ENCODE assay signal across 17 cellular contexts in genomic region chr10:44983066-44983894, GRCh38. TPM values are rescaled to one million over a fixed set of nuclear protein-coding genes. Genes with fewer than 3 reads are reported as not detected.
DNase-seq lines count a peak whose midpoint lies in the region; ATAC-seq and TF ChIP-seq lines count a peak whose summit lies in the region.
"Had no signal": no experiment of that assay in that cellular context is flagged by ENCODE, and none has a peak within 500 bp of the region (broad histone marks: within the 10 kb centered on the region; RNA-seq: fewer than 3 reads in every experiment).

No MANE protein-coding gene starts in this region.

- intact Hi-C loops in esophagus squamous epithelium (cut with DNase I) (no loop called here), mammary epithelial cell (cut with micrococcal nuclease) (no loop called here)

- H3K9me3 Mint-ChIP-seq in WTC11, result no peaks in the 10 kb centered on the region
- H3K9me3 Mint-ChIP-seq in nephron progenitor cell, result no peaks in the 10 kb centered on the region
- H3K9me3 Mint-ChIP-seq: activated T-helper 1 cell treated with anti-CD3 and anti-CD28 coated beads, Interleukin-12 subunit alpha, Interleukin-12 subunit beta, Interleukin-2, Interleukin-4 antibody, amounts not matched to agents 30 ng/mL and 10 ng/mL and 1 ng/mL, durations not matched to agents 14 hours and 24 hours and 36 hours; stimulated activated naive B cell treated with anti-CD40 and anti-IgM and Interleukin-4, amounts not matched to agents 10 μg/mL and 1 μg/mL and 100 μg/mL, for 72 hours had no signal

- in situ Hi-C loops in mammary epithelial cell (cut with MboI; ENCODE audit: low sequenced_read_pairs in 2 of 2), result no loop called here

- H3K27ac Mint-ChIP-seq in WTC11 (0 out of 2 replicates have a peak overlapping the region, but pooled peaks have one; percentile 45), nephron progenitor cell (peak overlapping the region; percentile 45)
- H3K27ac Mint-ChIP-seq: activated CD8-positive, alpha-beta T cell treated with anti-CD3 and anti-CD28 coated beads, Interleukin-2, amount 10 ng/mL, durations not matched to agents 7 days and 5 days; activated T-helper 1 cell treated with anti-CD3 and anti-CD28 coated beads, Interleukin-12 subunit alpha, Interleukin-12 subunit beta, Interleukin-2, Interleukin-4 antibody, amounts not matched to agents 30 ng/mL and 10 ng/mL and 1 ng/mL, durations not matched to agents 14 hours and 24 hours and 36 hours; stimulated activated naive B cell treated with anti-CD40 and anti-IgM and Interleukin-4, amounts not matched to agents 10 μg/mL and 1 μg/mL and 100 μg/mL, for 72 hours had no signal

- H3K4me1 Mint-ChIP-seq in WTC11 (peaks cover 61% of the 10 kb centered on the region), nephron progenitor cell (peaks cover 57% of the 10 kb centered on the region)

- peaks cover 4% of the 10 kb centered on the region for H3K79me2 ChIP-seq in mammary epithelial cell (ENCODE audit: insufficient read depth, low read length)

- DNase-seq in WTC11 (ENCODE audit: low spot score), result no peak
- no peak for DNase-seq in esophagus squamous epithelium (lab: John Stamatoyannopoulos, UW)
- no peak for DNase-seq in nephron progenitor cell
- DNase-seq in tibial nerve (ENCODE audit: low spot score in 2 of 2), result no peak
- DNase-seq in mammary epithelial cell, result no peak
- DNase-seq in kidney glomerular epithelial cell (lab: John Stamatoyannopoulos, UW), result no peak
- no peak for DNase-seq in foreskin fibroblast
- DNase-seq: activated CD8-positive, alpha-beta T cell treated with anti-CD3 and anti-CD28 coated beads, Interleukin-2, amount 10 ng/mL, durations not matched to agents 7 days and 5 days; amniotic stem cell; hippocampal formation; NCI-H1436 treated with DMSO at 0.1 percent for 48 hours; NCI-H2227 treated with DMSO at 0.1 percent for 48 hours; stimulated activated naive B cell treated with anti-CD40 and anti-IgM and Interleukin-4, amounts not matched to agents 10 μg/mL and 1 μg/mL and 100 μg/mL, for 72 hours; WERI-Rb-1 had no signal

- no peak overlapping the region for H3K9ac ChIP-seq in mammary epithelial cell (ENCODE audit: insufficient read depth, low read length)

- H3K27me3 ChIP-seq in esophagus squamous epithelium (no peaks in the 10 kb centered on the region), tibial nerve (no peaks in the 10 kb centered on the region), mammary epithelial cell (ENCODE audit: insufficient read depth, low read length) (no peaks in the 10 kb centered on the region)

- TF ChIP-seq POLR2A in esophagus squamous epithelium (IDR thresholded peaks at IDR 0.05) (no peak), tibial nerve (IDR thresholded peaks at IDR 0.05) (no peak)

- no peak overlapping the region for H2AFZ ChIP-seq in mammary epithelial cell (ENCODE audit: low read depth, low read length)

- no peak overlapping the region for H3K4me2 ChIP-seq in mammary epithelial cell (ENCODE audit: insufficient read depth, low read depth, low read length)

- no TSS peak for BruUV-seq in mammary epithelial cell (replicated peaks; lab: Mats Ljungman, UMichigan)

- H3K9me3 ChIP-seq in esophagus squamous epithelium, result no peaks in the 10 kb centered on the region
- H3K9me3 ChIP-seq in tibial nerve, result no peaks in the 10 kb centered on the region
- H3K9me3 ChIP-seq in mammary epithelial cell (replicated peaks; ENCODE audit: insufficient read depth, low read length), result no peaks in the 10 kb centered on the region

- no peak for ATAC-seq in WTC11
- ATAC-seq: activated CD8-positive, alpha-beta T cell treated with anti-CD3 and anti-CD28 coated beads, Interleukin-2, amount 10 ng/mL, durations not matched to agents 7 days and 5 days; GM12878; stimulated activated naive B cell treated with anti-CD40 and anti-IgM and Interleukin-4, amounts not matched to agents 10 μg/mL and 1 μg/mL and 100 μg/mL, for 72 hours had no signal

- H3K4me3 ChIP-seq in esophagus squamous epithelium (no peak overlapping the region), tibial nerve (no peak overlapping the region), mammary epithelial cell (replicated peaks in 1 of 3; ENCODE audit: insufficient read depth in 1 of 3, low read depth in 2 of 3, low read length in 3 of 3) (no peak overlapping the region), foreskin fibroblast (ENCODE audit: low read depth in 1 of 2, low read length in 2 of 2) (no peak overlapping the region)
- H3K4me3 ChIP-seq: GM12878 had no signal

- no peak overlapping the region for H3K4me3 Mint-ChIP-seq in WTC11
- H3K4me3 Mint-ChIP-seq in nephron progenitor cell, result no peak overlapping the region
- H3K4me3 Mint-ChIP-seq: activated CD8-positive, alpha-beta T cell treated with anti-CD3 and anti-CD28 coated beads, Interleukin-2, amount 10 ng/mL, durations not matched to agents 7 days and 5 days; activated T-helper 1 cell treated with anti-CD3 and anti-CD28 coated beads, Interleukin-12 subunit alpha, Interleukin-12 subunit beta, Interleukin-2, Interleukin-4 antibody, amounts not matched to agents 30 ng/mL and 10 ng/mL and 1 ng/mL, durations not matched to agents 14 hours and 24 hours and 36 hours; stimulated activated naive B cell treated with anti-CD40 and anti-IgM and Interleukin-4, amounts not matched to agents 10 μg/mL and 1 μg/mL and 100 μg/mL, for 72 hours had no signal

- POLR2A ChIA-PET in WTC11 (lab: Charles Lee), result no interaction called here

- H4K20me1 ChIP-seq in mammary epithelial cell (ENCODE audit: insufficient read depth, low read length), result no peaks in the 10 kb centered on the region

- 83 to 91% methylated on average over 7 of the region's 13 CpGs for WGBS in esophagus squamous epithelium, 2 donors
- WGBS in tibial nerve, 2 donors, result 89 to 95% methylated on average over 10 to 13 of the region's 13 CpGs
- WGBS in mammary epithelial cell (ENCODE audit: low coverage, missing lambda C conversion rate), result 96% methylated on average over 13 of the region's 13 CpGs

- H3K27ac ChIP-seq in esophagus squamous epithelium (peak overlapping the region in 3 of 4 donors; percentile 24 to 81 (median 62)), tibial nerve (peak overlapping the region in 3 of 4 donors; percentile 36 to 97 (median 95)), mammary epithelial cell (ENCODE audit: insufficient read depth, low read depth, low read length) (no peak overlapping the region)
- H3K27ac ChIP-seq: RWPE1, WERI-Rb-1 had no signal

- dilution Hi-C loops in mammary epithelial cell (cut with HindIII; ENCODE audit: low sequenced_read_pairs), result no loop called here

- TF ChIP-seq EP300 in tibial nerve (IDR thresholded peaks at IDR 0.05), result no peak

- TF ChIP-seq CTCF in WTC11 (IDR thresholded peaks at IDR 0.05) (no peak), esophagus squamous epithelium (IDR thresholded peaks at IDR 0.05) (no peak), nephron progenitor cell (IDR thresholded peaks at IDR 0.05) (no peak), tibial nerve (IDR thresholded peaks at IDR 0.05) (no peak), mammary epithelial cell (conservative IDR thresholded peaks at IDR 0.05 in 1 of 2, IDR thresholded peaks at IDR 0.05 in 1 of 2; ENCODE audit: extremely low read depth in 1 of 2, insufficient read depth in 1 of 2, low read depth in 1 of 2, low read length in 2 of 2) (no peak), foreskin fibroblast (IDR thresholded peaks at IDR 0.05; ENCODE audit: low read depth, low read length) (no peak)

- no peaks in the 10 kb centered on the region for H3K36me3 Mint-ChIP-seq in WTC11
- no peaks in the 10 kb centered on the region for H3K36me3 Mint-ChIP-seq in nephron progenitor cell (ENCODE audit: low read depth)

- CTCF ChIA-PET in WTC11 (lab: Charles Lee) (interaction anchor here (0.6 to 1.2 kb wide), 3 partner anchors 9 to 17 kb away, joined by 3 to 4 read pairs (median 3); no protein-coding TSS in a partner anchor), mammary epithelial cell (lab: Charles Lee; ENCODE audit: low non-redundant PET) (no interaction called here)

- H3K27me3 Mint-ChIP-seq in WTC11 (ENCODE audit: low read depth) (peaks cover 2% of the 10 kb centered on the region; the same call in 1 of the 2 replicates), nephron progenitor cell (ENCODE audit: low read depth, poor library complexity) (peaks cover 8% of the 10 kb centered on the region)

- H3K4me1 ChIP-seq in esophagus squamous epithelium (peaks cover 44 to 90% (median 74%) of the 10 kb centered on the region in 3 donors), tibial nerve (peaks cover 0 to 88% (median 48%) of the 10 kb centered on the region in 4 donors), mammary epithelial cell (ENCODE audit: insufficient read depth, low read length) (peaks cover 43% of the 10 kb centered on the region)

- H3K36me3 ChIP-seq in esophagus squamous epithelium (no peaks in the 10 kb centered on the region), tibial nerve (peaks cover 0 to 66% (median 8%) of the 10 kb centered on the region in 3 donors), mammary epithelial cell (ENCODE audit: insufficient read depth, low read length) (no peaks in the 10 kb centered on the region)
- H3K36me3 ChIP-seq: WERI-Rb-1 had no signal

TF ChIP-seq in WTC11, 78 proteins besides CTCF, POLR2A, EP300 and RAD21 (continues in another document):
- TF ChIP-seq IRF1 (CRISPR knock-in tag; IDR thresholded peaks at IDR 0.05) (no peak), ZNF671 (CRISPR knock-in tag; IDR thresholded peaks at IDR 0.05) (no peak), ETV6 (CRISPR knock-in tag; IDR thresholded peaks at IDR 0.05) (no peak)

RNA-seq across cellular contexts. Expression of gene DEPP1, which starts 4.7 kb away (rescaled TPM):
- total RNA-seq in WTC11 (2021) (1.6 to 2.1 TPM (median 1.6 TPM) in 3 replicates), esophagus squamous epithelium (100 to 1,000 TPM in 1 of 4 donors, 10 to 100 TPM in 1, 1 to 10 TPM in 2; 2.5 to 116 (median 27.5) TPM), tibial nerve (1,000 to 10,000 TPM in 1 of 4 donors, 100 to 1,000 TPM in 3; 530 to 1,439 (median 798) TPM), mammary epithelial cell (10 to 100 TPM; 25.0 to 45.6 TPM)
- polyA plus RNA-seq in mammary epithelial cell, result 139 TPM
- polyA minus RNA-seq in mammary epithelial cell, result 230 TPM
- total RNA-seq: activated CD8-positive, alpha-beta T cell treated with anti-CD3 and anti-CD28 coated beads, Interleukin-2, amount 10 ng/mL, durations not matched to agents 7 days and 5 days had no signal

RNA-seq across cellular contexts. Expression of gene ZNF22, which starts 17.4 kb away (rescaled TPM):
- total RNA-seq in WTC11 (2021) (31.0 to 36.8 TPM (median 35.9 TPM) in 3 replicates), esophagus squamous epithelium (10 to 100 TPM in 2 of 4 donors, 1 to 10 TPM in 2; 3.6 to 14.5 (median 8.0) TPM), tibial nerve (10 to 100 TPM; 23.4 to 30.2 (median 26.0) TPM), mammary epithelial cell (1 to 10 TPM; 7.2 to 7.7 TPM)
- polyA plus RNA-seq in mammary epithelial cell, result 2.7 TPM
- 1.9 TPM for polyA minus RNA-seq in mammary epithelial cell

RNA-seq across cellular contexts. Expression of gene RASSF4, which starts 23.7 kb away (rescaled TPM):
- total RNA-seq in WTC11 (2021) (15.7 to 16.7 TPM (median 16.2 TPM) in 3 replicates), esophagus squamous epithelium (10 to 100 TPM in 1 of 4 donors, 1 to 10 TPM in 3; 1.7 to 22.5 (median 7.4) TPM), tibial nerve (100 to 1,000 TPM; 153 to 275 (median 185) TPM), mammary epithelial cell (1 to 10 TPM; 1.4 to 4.0 TPM)
- polyA plus RNA-seq in mammary epithelial cell, result 3.4 TPM
- polyA minus RNA-seq in mammary epithelial cell, result 8.9 TPM

Comparison
In these comparisons a context has a peak if more than half of its experiments do, and no peak if none do; other contexts are left out.
1. RNA of gene DEPP1, which starts 4.7 kb away (total RNA-seq): 530 to 1,439 TPM in tibial nerve; 2.5 to 116 TPM in esophagus squamous epithelium, 25.0 to 45.6 TPM in mammary epithelial cell and 1.6 to 2.1 TPM in WTC11; every median in the first group is over 4 times any median in the second.